ENCODE assay signal across 8 cellular contexts in the genomic region with DNA sequence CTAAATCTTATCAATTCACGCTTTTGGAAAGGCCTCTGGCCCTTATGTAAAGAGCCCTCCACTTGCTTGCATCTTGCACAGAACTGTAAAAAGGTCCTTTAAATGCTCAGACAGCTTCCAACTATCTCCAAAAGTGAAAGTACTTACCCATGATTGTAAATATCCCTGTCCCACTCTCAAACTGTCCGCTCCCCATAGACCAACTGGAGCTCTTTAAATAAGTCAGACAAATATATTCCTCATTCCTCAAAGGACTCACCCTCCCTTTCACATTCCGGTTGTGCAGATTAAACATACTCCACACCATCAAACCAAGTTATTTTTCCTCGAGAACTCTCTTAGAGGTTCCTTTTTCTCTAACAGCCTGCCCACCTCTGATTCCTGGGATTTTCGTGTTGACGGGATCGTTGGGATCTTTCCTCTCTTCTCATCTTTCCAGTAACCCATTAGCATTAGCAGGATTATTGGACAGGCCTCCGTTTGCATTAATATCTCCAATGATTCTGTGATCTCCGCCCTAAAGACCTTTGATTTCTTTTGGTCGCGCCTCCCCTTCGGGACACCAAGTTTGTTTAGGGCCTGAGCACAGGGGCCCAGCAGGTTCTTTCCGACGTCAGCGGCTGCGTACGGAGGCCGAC. TPM values are rescaled to one million over a fixed set of nuclear protein-coding genes. Genes with fewer than 3 reads are reported as not detected.
DNase-seq lines count a peak whose midpoint lies in the region; ATAC-seq and TF ChIP-seq lines count a peak whose summit lies in the region.

No MANE protein-coding gene starts in this region.

- no peak overlapping the region for H3K4me3 Mint-ChIP-seq in CD8-positive, alpha-beta T cell
- no peak overlapping the region for H3K4me3 Mint-ChIP-seq in glutamatergic neuron (ENCODE audit: unreplicated experiment)

- no peak for TF ChIP-seq CTCF in CD8-positive, alpha-beta T cell (IDR thresholded peaks at IDR 0.05)
- no peak for TF ChIP-seq CTCF in mammary epithelial cell (conservative IDR thresholded peaks at IDR 0.05 in 1 of 2, IDR thresholded peaks at IDR 0.05 in 1 of 2; ENCODE audit: extremely low read depth in 1 of 2, insufficient read depth in 1 of 2, low read depth in 1 of 2, low read length in 2 of 2)
- TF ChIP-seq CTCF in thoracic aorta (IDR thresholded peaks at IDR 0.05) = no peak
- no peak for TF ChIP-seq CTCF in glutamatergic neuron (IDR thresholded peaks at IDR 0.05; ENCODE audit: partially characterized antibody, unreplicated experiment)

- H4K20me1 ChIP-seq in mammary epithelial cell (ENCODE audit: insufficient read depth, low read length) = no peaks in the 10 kb centered on the region

- H3K27me3 ChIP-seq in CD8-positive, alpha-beta T cell (ENCODE audit: insufficient read depth, low read length) = no peaks in the 10 kb centered on the region
- H3K27me3 ChIP-seq in mammary epithelial cell (ENCODE audit: insufficient read depth, low read length) = no peaks in the 10 kb centered on the region
- H3K27me3 ChIP-seq in thoracic aorta (replicated peaks; ENCODE audit: insufficient read depth) = no peaks in the 10 kb centered on the region

- 1% methylated on average over 9 of the region's 18 CpGs for WGBS in mammary epithelial cell (ENCODE audit: low coverage, missing lambda C conversion rate)

- H3K9ac ChIP-seq in mammary epithelial cell (ENCODE audit: insufficient read depth, low read length) = peak overlapping the region; percentile 98

- ATAC-seq in CD8-positive, alpha-beta T cell = peak; percentile 1
- ATAC-seq in GM21423 (IDR thresholded peaks at IDR 0.05; ENCODE audit: unreplicated experiment) (peak; percentile 7), left colon (peak; percentile 74), thoracic aorta (ENCODE audit: insufficient number of reproducible peaks, low FRiP score, low read depth) (no peak)

- no TSS peak for BruUV-seq in mammary epithelial cell (replicated peaks; lab: Mats Ljungman, UMichigan)

- H3K4me2 ChIP-seq in mammary epithelial cell (ENCODE audit: insufficient read depth, low read depth, low read length) = peak overlapping the region; percentile 97

- DNase-seq in CD8-positive, alpha-beta T cell = no peak
- DNase-seq in LoVo (ENCODE audit: low spot score) (peak; percentile 53), mammary epithelial cell (peak; percentile 14), left colon (peak in 1 of 2 donors; percentile 77), thoracic aorta (ENCODE audit: low spot score) (no peak), glutamatergic neuron (no peak), SHP77 treated with DMSO at 0.1 percent for 48 hours (lab: John Stamatoyannopoulos, UW) (no peak)

- in situ Hi-C loops in mammary epithelial cell (cut with MboI; ENCODE audit: low sequenced_read_pairs in 2 of 2) = no loop called here

- dilution Hi-C loops in mammary epithelial cell (cut with HindIII; ENCODE audit: low sequenced_read_pairs) = no loop called here

- no peak overlapping the region for H3K27ac Mint-ChIP-seq in CD8-positive, alpha-beta T cell
- no peak overlapping the region for H3K27ac Mint-ChIP-seq in glutamatergic neuron (ENCODE audit: unreplicated experiment)

- H3K4me1 ChIP-seq in CD8-positive, alpha-beta T cell (ENCODE audit: insufficient read depth, low read length) = peaks cover 19% of the 10 kb centered on the region
- H3K4me1 ChIP-seq in mammary epithelial cell (ENCODE audit: insufficient read depth, low read length) = peaks cover 6% of the 10 kb centered on the region
- peaks cover 22 to 32% of the 10 kb centered on the region in 2 donors for H3K4me1 ChIP-seq in thoracic aorta (ENCODE audit: control insufficient read depth in 1 of 2, low read depth in 2 of 2)

- no peaks in the 10 kb centered on the region for H3K9me3 ChIP-seq in CD8-positive, alpha-beta T cell (ENCODE audit: low read length)
- no peaks in the 10 kb centered on the region for H3K9me3 ChIP-seq in mammary epithelial cell (replicated peaks; ENCODE audit: insufficient read depth, low read length)
- no peaks in the 10 kb centered on the region for H3K9me3 ChIP-seq in thoracic aorta

- H3K4me3 ChIP-seq in CD8-positive, alpha-beta T cell (ENCODE audit: low read depth, low read length) = peak overlapping the region; percentile 86
- H3K4me3 ChIP-seq in mammary epithelial cell (replicated peaks in 1 of 3; ENCODE audit: insufficient read depth in 1 of 3, low read depth in 2 of 3, low read length in 3 of 3) (peak overlapping the region; percentile 71 to 85 (median 80)), thoracic aorta (peak overlapping the region; percentile 99)

- no peaks in the 10 kb centered on the region for H3K36me3 Mint-ChIP-seq in CD8-positive, alpha-beta T cell
- H3K36me3 Mint-ChIP-seq in glutamatergic neuron (ENCODE audit: unreplicated experiment) = no peaks in the 10 kb centered on the region

- CTCF ChIA-PET in CD8-positive, alpha-beta T cell (lab: Charles Lee) = interaction anchor here (1.1 kb wide), 1 partner anchor 18 kb away, joined by 3 read pairs; no protein-coding TSS in a partner anchor
- CTCF ChIA-PET in mammary epithelial cell (lab: Charles Lee; ENCODE audit: low non-redundant PET) = no interaction called here

- H3K27me3 Mint-ChIP-seq in CD8-positive, alpha-beta T cell (ENCODE audit: low read depth) = peaks cover 4% of the 10 kb centered on the region
- H3K27me3 Mint-ChIP-seq in glutamatergic neuron (ENCODE audit: unreplicated experiment) = no peaks in the 10 kb centered on the region

- peaks cover 57% of the 10 kb centered on the region for H3K79me2 ChIP-seq in mammary epithelial cell (ENCODE audit: insufficient read depth, low read length)

- POLR2A ChIA-PET in CD8-positive, alpha-beta T cell (lab: Charles Lee) = interaction anchor here (0.7 to 3.1 kb wide), 5 partner anchors 21 to 634 kb away, joined by 3 to 8 read pairs (median 3); a partner anchor contains a TSS

- H3K27ac ChIP-seq in CD8-positive, alpha-beta T cell (ENCODE audit: low read depth, low read length) = peak overlapping the region; percentile 98
- H3K27ac ChIP-seq in mammary epithelial cell (ENCODE audit: insufficient read depth, low read depth, low read length) (peak overlapping the region; percentile 97), thoracic aorta (peak overlapping the region; percentile 85 to 97)

- intact Hi-C loops in CD8-positive, alpha-beta T cell (cut with DNase I, micrococcal nuclease) = loop anchor here (1.0 to 10.0 kb wide), 10 partner anchors 30 to 1046 kb away; a partner anchor contains a TSS
- intact Hi-C loops in mammary epithelial cell (cut with micrococcal nuclease) = loop anchor here (2.0 to 5.0 kb wide), 3 partner anchors 18 to 229 kb away; no protein-coding TSS in a partner anchor
- intact Hi-C loops in left colon (cut with DNase I, micrococcal nuclease) = no loop called here

- H3K9me3 Mint-ChIP-seq in CD8-positive, alpha-beta T cell = no peaks in the 10 kb centered on the region
- H3K9me3 Mint-ChIP-seq in glutamatergic neuron (ENCODE audit: unreplicated experiment) = no peaks in the 10 kb centered on the region

- H3K4me1 Mint-ChIP-seq in CD8-positive, alpha-beta T cell (ENCODE audit: low read depth) = peaks cover 14% of the 10 kb centered on the region
- no peaks in the 10 kb centered on the region for H3K4me1 Mint-ChIP-seq in glutamatergic neuron (ENCODE audit: low read depth, unreplicated experiment)

- H3K36me3 ChIP-seq in CD8-positive, alpha-beta T cell (ENCODE audit: insufficient read depth, low read length) = no peaks in the 10 kb centered on the region
- H3K36me3 ChIP-seq in mammary epithelial cell (ENCODE audit: insufficient read depth, low read length) = no peaks in the 10 kb centered on the region
- no peaks in the 10 kb centered on the region for H3K36me3 ChIP-seq in thoracic aorta

- H2AFZ ChIP-seq in mammary epithelial cell (ENCODE audit: low read depth, low read length) = peak overlapping the region; percentile 76

RNA-seq across cellular contexts. Expression of a gene that starts 0.8 kb away (rescaled TPM):
- 10 to 100 TPM; 47.4 to 53.9 TPM for total RNA-seq in CD8-positive, alpha-beta T cell
- total RNA-seq in mammary epithelial cell = 10 to 100 TPM; 44.2 to 51.0 TPM
- polyA plus RNA-seq in mammary epithelial cell = 7.4 TPM
- polyA minus RNA-seq in mammary epithelial cell = 15.3 TPM
- 10 to 100 TPM; 69.9 to 72.6 TPM for total RNA-seq in left colon
- total RNA-seq in thoracic aorta = 10 to 100 TPM; 62.3 to 78.5 TPM
- total RNA-seq in glutamatergic neuron (ENCODE audit: unreplicated experiment) = 40.9 TPM

Comparison
In these comparisons a context has a peak if more than half of its experiments do, and no peak if none do; other contexts are left out.
1. DNase-seq: peak in LoVo (single experiment) and mammary epithelial cell (single experiment); none in CD8-positive, alpha-beta T cell (0 of 7), thoracic aorta (single experiment), glutamatergic neuron (single experiment) and SHP77 treated with DMSO at 0.1 percent for 48 hours (single experiment).
2. intact Hi-C loops: an anchor here in CD8-positive, alpha-beta T cell (1.0 to 10.0 kb wide) and mammary epithelial cell (2.0 to 5.0 kb wide); none called in left colon.
3. Peak in every context shown above with its lines, with median percentiles within 50 percentile points of each other: H3K27ac ChIP-seq and H3K4me3 ChIP-seq.